15 cellular contexts compared by ENCODE assay signal in the genomic region with DNA sequence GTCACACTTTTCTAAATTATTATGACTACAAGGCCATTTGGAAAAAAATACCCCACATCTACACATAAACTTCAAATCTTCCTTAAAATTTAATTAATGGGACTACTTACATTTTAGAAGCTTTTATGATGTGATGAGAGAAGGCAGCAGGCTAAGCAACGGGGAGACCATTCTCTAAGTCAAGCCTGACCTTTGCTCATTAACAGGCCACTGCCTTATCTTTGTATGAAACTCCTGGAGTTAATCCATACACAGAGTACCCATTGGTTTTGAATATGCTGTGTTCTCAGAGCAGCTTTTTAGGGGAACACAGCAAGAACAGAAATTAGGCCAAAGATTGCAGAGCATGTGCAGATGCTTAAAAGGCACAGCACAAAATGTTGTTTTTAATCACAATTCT. TPM values are rescaled to one million over a fixed set of nuclear protein-coding genes. Genes with fewer than 3 reads are reported as not detected.
DNase-seq lines count a peak whose midpoint lies in the region; ATAC-seq, FAIRE-seq and TF ChIP-seq lines count a peak whose summit lies in the region.
"Had no signal": no experiment of that assay in that cellular context is flagged by ENCODE, and none has a peak within 500 bp of the region (broad histone marks: within the 10 kb centered on the region; RNA-seq: fewer than 3 reads in every experiment).

No MANE protein-coding gene starts in this region.

- no peaks in the 10 kb centered on the region for H3K36me3 ChIP-seq in small intestine (ENCODE audit: control insufficient read depth in 2 of 2, insufficient read depth in 2 of 2, low read length in 2 of 2)
- H3K36me3 ChIP-seq: HAP-1 had no signal

- ATAC-seq in left lobe of liver (peak; percentile 52), T-helper 17 cell (no peak)

- no peaks in the 10 kb centered on the region for H3K36me3 Mint-ChIP-seq in T-helper 17 cell (ENCODE audit: low read depth)
- H3K36me3 Mint-ChIP-seq: CD4-positive, alpha-beta memory T cell had no signal

- 7 to 42% (median 38%) methylated on average over 1 of the region's 1 CpG for WGBS in small intestine, 3 donors

- POLR2A ChIA-PET in HEK293T (lab: Yijun Ruan, JAX): no interaction called here

- no peak overlapping the region for H3K4me3 Mint-ChIP-seq in T-helper 17 cell
- H3K4me3 Mint-ChIP-seq: CD4-positive, alpha-beta memory T cell had no signal

- no peak overlapping the region for H3K27ac Mint-ChIP-seq in T-helper 17 cell
- H3K27ac Mint-ChIP-seq: CD4-positive, alpha-beta memory T cell had no signal

- no peak for FAIRE-seq in small intestine (lab: Jason Lieb, UNC)
- FAIRE-seq: GM12892, H54 had no signal

- H3K4me3 ChIP-seq in small intestine (ENCODE audit: low read depth in 1 of 2, low read length in 2 of 2): no peak overlapping the region
- H3K4me3 ChIP-seq: HAP-1 had no signal

- H3K27me3 Mint-ChIP-seq in T-helper 17 cell: no peaks in the 10 kb centered on the region
- H3K27me3 Mint-ChIP-seq: CD4-positive, alpha-beta memory T cell had no signal

- CTCF ChIA-PET in HEK293T (lab: Yijun Ruan, JAX): no interaction called here

- DNase-seq in HEK293T (ENCODE audit: extremely low spot score): no peak
- no peak for DNase-seq in left lobe of liver (ENCODE audit: low spot score)
- DNase-seq in small intestine: peak; percentile 37
- no peak for DNase-seq in activated T-cell treated with anti-CD3 and anti-CD28 coated beads, Interleukin-2, amount 50 U/mL, for 1 hour
- no peak for DNase-seq in T-helper 17 cell
- DNase-seq in NCI-H1092 treated with DMSO at 0.1 percent for 48 hours (lab: John Stamatoyannopoulos, UW): no peak
- DNase-seq: C1 segment of cervical spinal cord; CD4-positive, alpha-beta memory T cell; COR-L47; DMS153; DND-41; GOT3 had no signal

- H3K4me1 ChIP-seq in small intestine (ENCODE audit: control insufficient read depth in 2 of 2, insufficient read depth in 1 of 2, low read depth in 1 of 2, low read length in 1 of 2): no peaks in the 10 kb centered on the region

- H3K4me1 Mint-ChIP-seq in T-helper 17 cell: no peaks in the 10 kb centered on the region
- H3K4me1 Mint-ChIP-seq: CD4-positive, alpha-beta memory T cell had no signal

- no peaks in the 10 kb centered on the region for H3K9me3 ChIP-seq in small intestine (ENCODE audit: control insufficient read depth, low read depth)
- no peaks in the 10 kb centered on the region for H3K9me3 ChIP-seq in T-helper 17 cell (ENCODE audit: control insufficient read depth, low read length, poor library complexity, severe bottlenecking)
- H3K9me3 ChIP-seq: HAP-1 had no signal

- H3K27ac ChIP-seq in small intestine (ENCODE audit: low read depth in 1 of 2, low read length in 1 of 2): no peak overlapping the region

- no peaks in the 10 kb centered on the region for H3K27me3 ChIP-seq in small intestine (ENCODE audit: control insufficient read depth in 2 of 2, insufficient read depth in 2 of 2, low read length in 2 of 2)

TF ChIP-seq in HEK293T, 16 proteins besides CTCF, POLR2A, EP300 and RAD21:
- TF ChIP-seq L3MBTL2 (conservative IDR thresholded peaks at IDR 0.05) (no peak), LEF1 (IDR thresholded peaks at IDR 0.05; ENCODE audit: borderline replicate concordance) (no peak), ZNF384 (IDR thresholded peaks at IDR 0.05) (no peak), FOXK2 (IDR thresholded peaks at IDR 0.05) (no peak), NFRKB (IDR thresholded peaks at IDR 0.05) (no peak), CTBP1 (IDR thresholded peaks at IDR 0.05; ENCODE audit: borderline replicate concordance) (no peak)
- TF ChIP-seq, protein P1, sequence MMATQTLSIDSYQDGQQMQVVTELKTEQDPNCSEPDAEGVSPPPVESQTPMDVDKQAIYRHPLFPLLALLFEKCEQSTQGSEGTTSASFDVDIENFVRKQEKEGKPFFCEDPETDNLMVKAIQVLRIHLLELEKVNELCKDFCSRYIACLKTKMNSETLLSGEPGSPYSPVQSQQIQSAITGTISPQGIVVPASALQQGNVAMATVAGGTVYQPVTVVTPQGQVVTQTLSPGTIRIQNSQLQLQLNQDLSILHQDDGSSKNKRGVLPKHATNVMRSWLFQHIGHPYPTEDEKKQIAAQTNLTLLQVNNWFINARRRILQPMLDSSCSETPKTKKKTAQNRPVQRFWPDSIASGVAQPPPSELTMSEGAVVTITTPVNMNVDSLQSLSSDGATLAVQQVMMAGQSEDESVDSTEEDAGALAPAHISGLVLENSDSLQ (IDR thresholded peaks at IDR 0.05): peak; percentile 20; the same call in 1 of the 2 replicates

RNA-seq across cellular contexts. Expression of a gene that starts 35.5 kb away (rescaled TPM):
- total RNA-seq in left lobe of liver (10.8 TPM), T-helper 17 cell (not detected)
- polyA plus RNA-seq in small intestine: 10 to 100 TPM in 1 of 3 donors, 1 to 10 TPM in 2; 3.6 to 21.6 (median 3.8) TPM
- total RNA-seq: CD4-positive, alpha-beta memory T cell had no signal
- polyA plus RNA-seq: CD4-positive, alpha-beta memory T cell had no signal

Comparison
In these comparisons a context has a peak if more than half of its experiments do, and no peak if none do; other contexts are left out.
1. RNA of a gene that starts 35.5 kb away (total RNA-seq): 10.8 TPM in left lobe of liver (single experiment); not detected in T-helper 17 cell; every median in the first group is over 10 times any median in the second.